In genomic region chr3:127606981-127607595, GRCh38 we compare ENCODE assay signal across 13 cellular contexts.
"Had no signal": no experiment of that assay in that cellular context is flagged by ENCODE, and none has a peak within 500 bp of the region (broad histone marks: within the 10 kb centered on the region; RNA-seq: fewer than 3 reads in every experiment).

No MANE protein-coding gene starts in this region.

- H3K4me3 ChIP-seq: cardiac muscle cell, esophagus muscularis mucosa, sigmoid colon had no signal

- H3K4me1 ChIP-seq: esophagus muscularis mucosa, sigmoid colon had no signal

- H3K27ac Mint-ChIP-seq: activated T-helper 17 cell treated with anti-CD3 and anti-CD28 coated beads, Interleukin-2, amount 50 U/mL, for 72 hours; stimulated activated memory B cell treated with anti-CD40 and anti-IgM and Interleukin-4, amounts not matched to agents 10 μg/mL and 1 μg/mL and 100 μg/mL, for 72 hours had no signal

- ATAC-seq: activated T-helper 17 cell treated with anti-CD3 and anti-CD28 coated beads, Interleukin-2, amount 50 U/mL, for 72 hours; stimulated activated memory B cell treated with anti-CD40 and anti-IgM and Interleukin-4, amounts not matched to agents 10 μg/mL and 1 μg/mL and 100 μg/mL, for 72 hours had no signal

- H3K27me3 ChIP-seq: cardiac muscle cell, esophagus muscularis mucosa, sigmoid colon had no signal

- FAIRE-seq: astrocyte, colon, kidney had no signal

- H3K4me3 Mint-ChIP-seq: activated T-helper 17 cell treated with anti-CD3 and anti-CD28 coated beads, Interleukin-2, amount 50 U/mL, for 72 hours; stimulated activated memory B cell treated with anti-CD40 and anti-IgM and Interleukin-4, amounts not matched to agents 10 μg/mL and 1 μg/mL and 100 μg/mL, for 72 hours had no signal

- H3K9me3 Mint-ChIP-seq: activated T-helper 17 cell treated with anti-CD3 and anti-CD28 coated beads, Interleukin-2, amount 50 U/mL, for 72 hours; stimulated activated memory B cell treated with anti-CD40 and anti-IgM and Interleukin-4, amounts not matched to agents 10 μg/mL and 1 μg/mL and 100 μg/mL, for 72 hours had no signal

- H3K27me3 Mint-ChIP-seq: activated T-helper 17 cell treated with anti-CD3 and anti-CD28 coated beads, Interleukin-2, amount 50 U/mL, for 72 hours; stimulated activated memory B cell treated with anti-CD40 and anti-IgM and Interleukin-4, amounts not matched to agents 10 μg/mL and 1 μg/mL and 100 μg/mL, for 72 hours had no signal

- H3K9me3 ChIP-seq: esophagus muscularis mucosa, sigmoid colon had no signal

- DNase-seq: activated CD4-positive, alpha-beta T cell treated with anti-CD3 and anti-CD28 coated beads for 1 hour; activated CD4-positive, alpha-beta T cell treated with anti-CD3 and anti-CD28 coated beads, Interleukin-2, amount 50 U/mL, for 4 hours; activated naive CD4-positive, alpha-beta T cell treated with Interleukin-2 at 50 U/mL for 16 hours; hypothalamus; kidney; mesendoderm; sigmoid colon had no signal

- H3K27ac ChIP-seq: cardiac muscle cell, esophagus muscularis mucosa, sigmoid colon had no signal
